ENCODE assay signal across 10 cellular contexts in genomic region chr10:117477961-117478670, GRCh38.
A peak's percentile ranks its signal among the peaks of the same experiment; 100 is the strongest.
DNase-seq lines count a peak whose midpoint lies in the region; ATAC-seq, FAIRE-seq and TF ChIP-seq lines count a peak whose summit lies in the region.
"Had no signal": no experiment of that assay in that cellular context is flagged by ENCODE, and none has a peak within 500 bp of the region (broad histone marks: within the 10 kb centered on the region; RNA-seq: fewer than 3 reads in every experiment).

No MANE protein-coding gene starts in this region.

- peak; percentile 42 to 53; a peak in 4 of 5 replicates for TF ChIP-seq RAD21 in A549 (conservative IDR thresholded peaks at IDR 0.05 in 1 of 2, IDR thresholded peaks at IDR 0.05 in 1 of 2)

- H3K4me1 ChIP-seq in A549 (no peaks in the 10 kb centered on the region), HEK293 (ENCODE audit: control insufficient read depth, insufficient read depth, low read length) (no peaks in the 10 kb centered on the region)
- H3K4me1 ChIP-seq: Caco-2 had no signal

- no peak overlapping the region for H3K4me2 ChIP-seq in A549

- H3K27ac ChIP-seq in A549, result no peak overlapping the region
- no peak overlapping the region for H3K27ac ChIP-seq in HEK293 (ENCODE audit: extremely low read depth, low read depth, low read length)
- no peak overlapping the region for H3K27ac ChIP-seq in VCaP

- no peak overlapping the region for H3K4me3 ChIP-seq in A549
- no peak overlapping the region for H3K4me3 ChIP-seq in HEK293 (ENCODE audit: low read depth, low read length)

- POLR2A ChIA-PET in A549 (lab: Yijun Ruan, JAX) (no interaction called here), HEK293 (lab: Yijun Ruan, JAX) (no interaction called here)

- TF ChIP-seq CTCF in A549 (IDR thresholded peaks at IDR 0.05), result peak; percentile 26; the same call in 1 of the 3 replicates
- no peak for TF ChIP-seq CTCF in HEK293 (tag by site-specific recombination; IDR thresholded peaks at IDR 0.05)
- peak; percentile 33; the same call in 1 of the 2 replicates for TF ChIP-seq CTCF in VCaP (conservative IDR thresholded peaks at IDR 0.05)

- DNase-seq in A549 (ENCODE audit: low read depth in 1 of 2, low spot score in 1 of 2), result peak; percentile 47 to 66
- DNase-seq in kidney tubule cell (ENCODE audit: low spot score), result peak; percentile 98
- no peak for DNase-seq in nucleus accumbens (lab: John Stamatoyannopoulos, UW)
- DNase-seq in NCI-H2029 treated with DMSO at 0.1 percent for 48 hours (lab: John Stamatoyannopoulos, UW), result no peak
- DNase-seq in amygdala (lab: John Stamatoyannopoulos, UW), result no peak
- DNase-seq: T-helper 17 cell had no signal

- WGBS in A549 (ENCODE audit: missing lambda C conversion rate), result 52% methylated on average over 4 of the region's 5 CpGs

- H3K9me3 ChIP-seq in A549, result no peaks in the 10 kb centered on the region
- H3K9me3 ChIP-seq in HEK293 (ENCODE audit: control insufficient read depth, insufficient read depth, low read depth, low read length), result no peaks in the 10 kb centered on the region
- H3K9me3 ChIP-seq: Caco-2 had no signal

- no peaks in the 10 kb centered on the region for H3K36me3 ChIP-seq in HEK293 (ENCODE audit: control insufficient read depth in 2 of 2, insufficient read depth in 1 of 2, low read length in 2 of 2)

- ATAC-seq in A549 (peak; percentile 74 to 90), GM21360 (IDR thresholded peaks at IDR 0.05; ENCODE audit: unreplicated experiment) (no peak)
- ATAC-seq: T-helper 17 cell had no signal

- TF ChIP-seq POLR2A in A549 (IDR thresholded peaks at IDR 0.05; ENCODE audit: low read length), result no peak

- CTCF ChIA-PET in A549 (lab: Yijun Ruan, JAX) (interaction anchor here (0.9 to 4.8 kb wide), 8 partner anchors 9 to 261 kb away, joined by 3 to 33 read pairs (median 4); no protein-coding TSS in a partner anchor), HEK293 (lab: Yijun Ruan, JAX) (interaction anchor here (0.7 to 1.6 kb wide), 6 partner anchors 18 to 262 kb away, joined by 3 to 9 read pairs (median 4); no protein-coding TSS in a partner anchor)

- no peak for FAIRE-seq in A549 (lab: Jason Lieb, UNC)

- no peak for TF ChIP-seq EP300 in A549 (IDR thresholded peaks at IDR 0.05)

TF ChIP-seq in A549, 52 proteins besides CTCF, POLR2A, EP300 and RAD21:
- TF ChIP-seq MAX (IDR thresholded peaks at IDR 0.05), result no peak
- TF ChIP-seq SMC3 (IDR thresholded peaks at IDR 0.05), result peak; percentile 40; the same call in 1 of the 3 replicates

TF ChIP-seq in HEK293, 187 proteins besides CTCF, POLR2A, EP300 and RAD21:
- TF ChIP-seq ZBTB44 (tag by site-specific recombination; IDR thresholded peaks at IDR 0.05), result no peak
- peak; percentile 68; the same call in 1 of the 2 replicates for TF ChIP-seq ZNF16 (tag by site-specific recombination; IDR thresholded peaks at IDR 0.05; ENCODE audit: low read depth)
- peak; percentile 35; the same call in 1 of the 2 replicates for TF ChIP-seq ZNF654 (tag by site-specific recombination; IDR thresholded peaks at IDR 0.05; ENCODE audit: low read depth)
- no peak for TF ChIP-seq ZNF548 (tag by site-specific recombination; IDR thresholded peaks at IDR 0.05)

Comparison
In these comparisons a context has a peak if more than half of its experiments do, and no peak if none do; other contexts are left out.
1. DNase-seq: peak in A549 (2 of 2) and kidney tubule cell (single experiment); none in nucleus accumbens (0 of 56), NCI-H2029 treated with DMSO at 0.1 percent for 48 hours (single experiment) and amygdala (0 of 56).
2. Of the 5 proteins assayed by ChIP-seq in both HEK293 and A549: peak only in HEK293: none; only in A549: CTCF; in both: none; in neither: 4.